ENCODE assay signal across 8 cellular contexts in the genomic region with DNA sequence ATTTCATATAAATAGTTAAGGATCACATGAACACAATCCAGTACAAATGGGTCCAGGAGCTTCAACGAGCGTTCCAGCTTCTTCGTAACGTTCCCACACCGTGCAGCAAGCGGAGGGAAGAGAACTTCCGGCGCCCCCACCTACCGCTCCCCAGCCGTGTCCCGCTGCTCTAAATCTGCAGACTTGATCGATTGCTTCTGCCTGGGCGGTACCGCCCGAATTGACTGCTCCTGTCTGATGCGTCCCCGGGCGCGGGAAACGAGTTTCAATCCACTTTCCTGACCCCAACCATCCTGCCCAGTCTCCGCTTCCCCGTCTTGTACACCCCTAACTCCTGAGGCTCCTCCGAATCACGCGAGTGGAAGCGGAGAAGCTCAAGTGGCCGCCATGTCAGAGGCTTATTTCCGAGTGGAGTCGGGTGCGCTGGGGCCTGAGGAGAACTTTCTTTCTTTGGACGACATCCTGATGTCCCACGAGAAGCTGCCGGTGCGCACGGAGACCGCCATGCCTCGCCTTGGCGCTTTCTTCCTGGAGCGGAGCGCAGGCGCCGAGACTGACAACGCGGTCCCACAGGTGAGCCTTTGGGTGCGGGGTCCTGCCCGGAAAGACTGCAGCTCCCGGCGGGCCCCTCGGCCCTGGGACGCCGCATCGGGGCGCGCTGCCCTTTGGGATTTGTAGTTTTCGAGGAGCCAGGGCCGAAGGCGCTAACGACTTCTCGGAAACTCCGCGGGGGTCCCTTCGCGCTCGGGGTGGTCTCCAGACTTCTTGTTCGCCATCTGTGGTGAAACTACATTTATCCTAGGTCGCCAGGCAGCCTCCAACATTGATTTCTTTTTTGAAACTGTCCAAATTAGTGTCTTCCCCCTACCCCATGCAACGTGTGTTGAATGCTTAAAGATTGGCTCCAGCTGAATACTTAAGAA. TPM values are rescaled to one million over a fixed set of nuclear protein-coding genes. Genes with fewer than 3 reads are reported as not detected.
DNase-seq lines count a peak whose midpoint lies in the region; ATAC-seq and TF ChIP-seq lines count a peak whose summit lies in the region.

A gene (plus strand): TSS at position 257 of the 923 bp plus-strand sequence. CDS start 131 bp downstream, at position 388.

- intact Hi-C loops in head of caudate nucleus (cut with DNase I) = loop anchor here (5.0 kb wide), 1 partner anchor 105 kb away; no protein-coding TSS in a partner anchor
- intact Hi-C loops in ovary (cut with DNase I) = no loop called here
- intact Hi-C loops in thyroid gland (cut with DNase I) = no loop called here

- H3K27ac Mint-ChIP-seq in activated naive CD4-positive, alpha-beta T cell treated with anti-CD3 and anti-CD28 coated beads, Interleukin-2, amount 50 U/mL, for 72 hours = peak within 1 kb of the TSS; percentile 96 to 99

- H3K27me3 ChIP-seq in ovary (no peaks in the 10 kb centered on the region), thyroid gland (no peaks in the 10 kb centered on the region)

- no peaks in the 10 kb centered on the region for H3K9me3 ChIP-seq in ovary
- H3K9me3 ChIP-seq in thyroid gland = no peaks in the 10 kb centered on the region

- peak; percentile 78 for DNase-seq in NCI-H1092 (lab: John Stamatoyannopoulos, UW)
- peak; percentile 74 for DNase-seq in SKM-1 (lab: John Stamatoyannopoulos, UW; ENCODE audit: unreplicated experiment)
- peak; percentile 82 to 86 for DNase-seq in activated naive CD4-positive, alpha-beta T cell treated with anti-CD3 and anti-CD28 coated beads, Interleukin-2, amount 50 U/mL, for 72 hours (ENCODE audit: low spot score in 2 of 2)
- peak; percentile 89 to 98 (median 94) for DNase-seq in head of caudate nucleus
- DNase-seq in ovary = peak; percentile 83 to 88 (median 84)
- peak; percentile 79 to 88 for DNase-seq in thyroid gland

- H3K4me1 ChIP-seq in ovary (ENCODE audit: insufficient read depth) (no peaks in the 10 kb centered on the region), thyroid gland (peaks cover 4 to 6% of the 10 kb centered on the region in 2 donors)

- peak within 1 kb of the TSS; percentile 61 for H3K27ac ChIP-seq in ovary
- H3K27ac ChIP-seq in thyroid gland = peak within 1 kb of the TSS; percentile 7 to 69 (median 64)

- H3K36me3 ChIP-seq in ovary (no peaks in the 10 kb centered on the region), thyroid gland (no peaks in the 10 kb centered on the region)

- TF ChIP-seq CTCF in ovary (IDR thresholded peaks at IDR 0.05) (no peak), thyroid gland (IDR thresholded peaks at IDR 0.05) (no peak)

- TF ChIP-seq POLR2A in ovary (IDR thresholded peaks at IDR 0.05) (peak; percentile 9), thyroid gland (IDR thresholded peaks at IDR 0.05) (no peak)

- peak; percentile 95 for ATAC-seq in HG02588 (IDR thresholded peaks at IDR 0.05; ENCODE audit: unreplicated experiment)
- peak; percentile 95 to 96 for ATAC-seq in activated naive CD4-positive, alpha-beta T cell treated with anti-CD3 and anti-CD28 coated beads, Interleukin-2, amount 50 U/mL, for 72 hours

- H3K4me3 ChIP-seq in GM08714 (ENCODE audit: low read length) (peak within 1 kb of the TSS; percentile 81), ovary (peak within 1 kb of the TSS; percentile 86), thyroid gland (replicated peaks in 1 of 3) (peak within 1 kb of the TSS; percentile 54 to 73 (median 65))

- H3K36me3 Mint-ChIP-seq in activated naive CD4-positive, alpha-beta T cell treated with anti-CD3 and anti-CD28 coated beads, Interleukin-2, amount 50 U/mL, for 72 hours = peaks cover 21 to 25% of the 10 kb centered on the region in 2 donors

- WGBS in ovary, 3 donors = 0% methylated on average over 67 of the region's 67 CpGs
- WGBS in thyroid gland, 2 donors = 1 to 2% methylated on average over 21 to 65 of the region's 67 CpGs

- peaks cover 4 to 6% of the 10 kb centered on the region in 2 donors for H3K9me3 Mint-ChIP-seq in activated naive CD4-positive, alpha-beta T cell treated with anti-CD3 and anti-CD28 coated beads, Interleukin-2, amount 50 U/mL, for 72 hours

- no peak for TF ChIP-seq EP300 in ovary (IDR thresholded peaks at IDR 0.05)

RNA-seq across cellular contexts. Expression of the gene that starts here (rescaled TPM):
- total RNA-seq in activated naive CD4-positive, alpha-beta T cell treated with anti-CD3 and anti-CD28 coated beads, Interleukin-2, amount 50 U/mL, for 72 hours = 10 to 100 TPM; 22.2 to 24.4 TPM
- total RNA-seq in ovary (1 to 10 TPM in 5 of 7 donors, under 1 TPM in 2; 0.72 to 2.7 (median 1.7) TPM), thyroid gland (1 to 10 TPM; 1.5 to 5.8 (median 3.4) TPM)
- polyA plus RNA-seq in ovary = 1 to 10 TPM; 1.5 to 4.8 TPM

Comparison
In these comparisons a context has a peak if more than half of its experiments do, and no peak if none do; other contexts are left out.
1. Peak in every context shown above with its lines: DNase-seq, ATAC-seq, H3K4me3 ChIP-seq and H3K27ac ChIP-seq.